Comparison of ENCODE assay signal across 1 cellular context in the genomic region with DNA sequence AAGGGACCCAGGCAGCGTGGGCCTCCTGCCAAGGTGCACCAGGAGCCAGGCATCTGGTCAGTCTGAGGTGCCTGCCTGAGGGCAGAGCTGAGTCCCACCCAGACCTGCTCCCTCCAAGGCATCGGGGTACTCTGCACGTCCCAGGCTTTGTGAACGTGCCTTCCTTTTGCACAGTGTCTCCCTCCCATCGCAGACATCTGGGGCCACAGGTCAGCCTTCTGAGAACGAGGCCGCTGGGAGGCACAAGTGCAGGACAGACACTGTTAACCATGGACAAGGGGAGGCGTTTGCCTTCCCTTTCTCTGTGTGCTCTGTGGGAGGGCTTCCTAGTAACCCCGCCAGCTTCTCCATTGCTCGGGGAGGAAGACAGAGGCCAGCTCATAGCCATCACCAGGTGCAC.
TF ChIP-seq lines count a peak whose summit lies in the region.

No MANE protein-coding gene starts in this region.

TF ChIP-seq in GM23338, 12 proteins besides CTCF, POLR2A, EP300 and RAD21 (continued from another document):
- TF ChIP-seq, protein P1, sequence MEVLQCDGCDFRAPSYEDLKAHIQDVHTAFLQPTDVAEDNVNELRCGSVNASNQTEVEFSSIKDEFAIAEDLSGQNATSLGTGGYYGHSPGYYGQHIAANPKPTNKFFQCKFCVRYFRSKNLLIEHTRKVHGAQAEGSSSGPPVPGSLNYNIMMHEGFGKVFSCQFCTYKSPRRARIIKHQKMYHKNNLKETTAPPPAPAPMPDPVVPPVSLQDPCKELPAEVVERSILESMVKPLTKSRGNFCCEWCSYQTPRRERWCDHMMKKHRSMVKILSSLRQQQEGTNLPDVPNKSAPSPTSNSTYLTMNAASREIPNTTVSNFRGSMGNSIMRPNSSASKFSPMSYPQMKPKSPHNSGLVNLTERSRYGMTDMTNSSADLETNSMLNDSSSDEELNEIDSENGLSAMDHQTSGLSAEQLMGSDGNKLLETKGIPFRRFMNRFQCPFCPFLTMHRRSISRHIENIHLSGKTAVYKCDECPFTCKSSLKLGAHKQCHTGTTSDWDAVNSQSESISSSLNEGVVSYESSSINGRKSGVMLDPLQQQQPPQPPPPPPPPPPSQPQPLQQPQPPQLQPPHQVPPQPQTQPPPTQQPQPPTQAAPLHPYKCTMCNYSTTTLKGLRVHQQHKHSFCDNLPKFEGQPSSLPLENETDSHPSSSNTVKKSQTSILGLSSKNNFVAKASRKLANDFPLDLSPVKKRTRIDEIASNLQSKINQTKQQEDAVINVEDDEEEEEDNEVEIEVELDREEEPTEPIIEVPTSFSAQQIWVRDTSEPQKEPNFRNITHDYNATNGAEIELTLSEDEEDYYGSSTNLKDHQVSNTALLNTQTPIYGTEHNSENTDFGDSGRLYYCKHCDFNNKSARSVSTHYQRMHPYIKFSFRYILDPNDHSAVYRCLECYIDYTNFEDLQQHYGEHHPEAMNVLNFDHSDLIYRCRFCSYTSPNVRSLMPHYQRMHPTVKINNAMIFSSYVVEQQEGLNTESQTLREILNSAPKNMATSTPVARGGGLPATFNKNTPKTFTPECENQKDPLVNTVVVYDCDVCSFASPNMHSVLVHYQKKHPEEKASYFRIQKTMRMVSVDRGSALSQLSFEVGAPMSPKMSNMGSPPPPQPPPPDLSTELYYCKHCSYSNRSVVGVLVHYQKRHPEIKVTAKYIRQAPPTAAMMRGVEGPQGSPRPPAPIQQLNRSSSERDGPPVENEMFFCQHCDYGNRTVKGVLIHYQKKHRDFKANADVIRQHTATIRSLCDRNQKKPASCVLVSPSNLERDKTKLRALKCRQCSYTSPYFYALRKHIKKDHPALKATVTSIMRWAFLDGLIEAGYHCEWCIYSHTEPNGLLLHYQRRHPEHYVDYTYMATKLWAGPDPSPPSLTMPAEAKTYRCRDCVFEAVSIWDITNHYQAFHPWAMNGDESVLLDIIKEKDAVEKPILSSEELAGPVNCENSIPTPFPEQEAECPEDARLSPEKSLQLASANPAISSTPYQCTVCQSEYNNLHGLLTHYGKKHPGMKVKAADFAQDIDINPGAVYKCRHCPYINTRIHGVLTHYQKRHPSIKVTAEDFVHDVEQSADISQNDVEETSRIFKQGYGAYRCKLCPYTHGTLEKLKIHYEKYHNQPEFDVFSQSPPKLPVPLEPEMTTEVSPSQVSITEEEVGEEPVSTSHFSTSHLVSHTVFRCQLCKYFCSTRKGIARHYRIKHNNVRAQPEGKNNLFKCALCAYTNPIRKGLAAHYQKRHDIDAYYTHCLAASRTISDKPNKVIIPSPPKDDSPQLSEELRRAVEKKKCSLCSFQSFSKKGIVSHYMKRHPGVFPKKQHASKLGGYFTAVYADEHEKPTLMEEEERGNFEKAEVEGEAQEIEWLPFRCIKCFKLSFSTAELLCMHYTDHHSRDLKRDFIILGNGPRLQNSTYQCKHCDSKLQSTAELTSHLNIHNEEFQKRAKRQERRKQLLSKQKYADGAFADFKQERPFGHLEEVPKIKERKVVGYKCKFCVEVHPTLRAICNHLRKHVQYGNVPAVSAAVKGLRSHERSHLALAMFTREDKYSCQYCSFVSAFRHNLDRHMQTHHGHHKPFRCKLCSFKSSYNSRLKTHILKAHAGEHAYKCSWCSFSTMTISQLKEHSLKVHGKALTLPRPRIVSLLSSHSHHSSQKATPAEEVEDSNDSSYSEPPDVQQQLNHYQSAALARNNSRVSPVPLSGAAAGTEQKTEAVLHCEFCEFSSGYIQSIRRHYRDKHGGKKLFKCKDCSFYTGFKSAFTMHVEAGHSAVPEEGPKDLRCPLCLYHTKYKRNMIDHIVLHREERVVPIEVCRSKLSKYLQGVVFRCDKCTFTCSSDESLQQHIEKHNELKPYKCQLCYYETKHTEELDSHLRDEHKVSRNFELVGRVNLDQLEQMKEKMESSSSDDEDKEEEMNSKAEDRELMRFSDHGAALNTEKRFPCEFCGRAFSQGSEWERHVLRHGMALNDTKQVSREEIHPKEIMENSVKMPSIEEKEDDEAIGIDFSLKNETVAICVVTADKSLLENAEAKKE (CRISPR knock-in tag; IDR thresholded peaks at IDR 0.05) = no peak
- TF ChIP-seq EZH2phosphoT487 (IDR thresholded peaks at IDR 0.05; ENCODE audit: unreplicated experiment) (no peak), ZNF331 (CRISPR knock-in tag; IDR thresholded peaks at IDR 0.05; ENCODE audit: low read depth) (no peak), EZH2 (IDR thresholded peaks at IDR 0.05; ENCODE audit: low read depth, unreplicated experiment) (no peak), CREB1 (CRISPR knock-in tag; IDR thresholded peaks at IDR 0.05; ENCODE audit: low read depth) (no peak)
- TF ChIP-seq, protein P2, sequence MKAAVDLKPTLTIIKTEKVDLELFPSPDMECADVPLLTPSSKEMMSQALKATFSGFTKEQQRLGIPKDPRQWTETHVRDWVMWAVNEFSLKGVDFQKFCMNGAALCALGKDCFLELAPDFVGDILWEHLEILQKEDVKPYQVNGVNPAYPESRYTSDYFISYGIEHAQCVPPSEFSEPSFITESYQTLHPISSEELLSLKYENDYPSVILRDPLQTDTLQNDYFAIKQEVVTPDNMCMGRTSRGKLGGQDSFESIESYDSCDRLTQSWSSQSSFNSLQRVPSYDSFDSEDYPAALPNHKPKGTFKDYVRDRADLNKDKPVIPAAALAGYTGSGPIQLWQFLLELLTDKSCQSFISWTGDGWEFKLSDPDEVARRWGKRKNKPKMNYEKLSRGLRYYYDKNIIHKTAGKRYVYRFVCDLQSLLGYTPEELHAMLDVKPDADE (IDR thresholded peaks at IDR 0.05) = no peak
